1 cellular context compared by ENCODE assay signal in the genomic region with DNA sequence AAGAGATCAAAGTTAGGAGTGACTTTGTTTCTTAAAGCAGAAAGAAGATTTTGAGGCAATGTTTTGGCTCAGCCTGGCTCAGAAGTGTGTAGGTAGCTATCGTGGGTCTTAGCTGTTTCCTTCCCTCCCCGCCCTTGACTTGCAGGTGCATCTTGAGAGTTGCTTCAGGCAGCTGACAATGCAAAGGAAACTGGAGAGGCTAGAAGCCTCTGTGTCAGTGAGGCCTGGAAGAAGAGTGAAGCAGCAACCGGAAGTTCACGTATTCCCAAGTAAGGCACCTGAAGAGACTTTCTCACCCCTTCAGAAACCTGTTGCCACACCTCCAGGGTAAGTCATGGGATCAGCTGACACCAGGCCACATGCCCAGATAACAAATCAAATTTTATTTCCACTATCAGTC.
TF ChIP-seq lines count a peak whose summit lies in the region.

No MANE protein-coding gene starts in this region.

TF ChIP-seq in endothelial cell of umbilical vein, 7 proteins besides CTCF, POLR2A, EP300 and RAD21:
- TF ChIP-seq FOS (IDR thresholded peaks at IDR 0.05; ENCODE audit: borderline replicate concordance, insufficient read depth, low read length) (no peak), POLR2AphosphoS5 (IDR thresholded peaks at IDR 0.05; ENCODE audit: insufficient read depth, low read depth, low read length) (no peak), GATA2 (IDR thresholded peaks at IDR 0.05; ENCODE audit: insufficient read depth, insufficient read length, low read depth, low read length) (no peak), MYC (IDR thresholded peaks at IDR 0.05; ENCODE audit: low read depth, low read length) (no peak), EZH2 (IDR thresholded peaks at IDR 0.05; ENCODE audit: borderline replicate concordance, low read depth, low read length, severe bottlenecking) (no peak), JUN (IDR thresholded peaks at IDR 0.05; ENCODE audit: borderline replicate concordance, insufficient read depth, insufficient read length, low read depth) (no peak)
- TF ChIP-seq, protein P1, sequence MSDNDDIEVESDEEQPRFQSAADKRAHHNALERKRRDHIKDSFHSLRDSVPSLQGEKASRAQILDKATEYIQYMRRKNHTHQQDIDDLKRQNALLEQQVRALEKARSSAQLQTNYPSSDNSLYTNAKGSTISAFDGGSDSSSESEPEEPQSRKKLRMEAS (IDR thresholded peaks at IDR 0.05; ENCODE audit: insufficient read depth, insufficient read length), result no peak
TF ChIP-seq in endothelial cell of umbilical vein: peak in this region for 0.
